ENCODE assay signal across 32 cellular contexts in the genomic region with DNA sequence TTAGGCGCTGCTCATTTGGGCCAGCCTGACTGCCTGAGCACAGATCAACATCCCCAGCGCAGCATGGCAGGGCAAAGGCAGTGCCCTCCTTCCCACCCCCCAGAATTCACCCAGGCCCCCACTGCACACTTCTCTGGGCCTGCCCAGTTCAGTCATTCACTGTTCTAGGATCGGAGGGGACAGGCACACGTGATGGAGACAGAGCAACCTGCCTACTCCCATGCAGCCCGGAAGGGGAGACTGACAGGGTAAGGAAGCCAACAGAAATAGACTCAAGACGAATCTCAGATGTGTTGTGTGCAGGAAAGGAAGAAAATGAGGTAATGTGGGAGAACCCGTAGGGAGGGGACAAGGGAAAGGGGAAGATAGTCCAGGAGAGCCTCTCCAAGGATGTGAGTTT.
"Had no signal": no experiment of that assay in that cellular context is flagged by ENCODE, and none has a peak within 500 bp of the region (broad histone marks: within the 10 kb centered on the region; RNA-seq: fewer than 3 reads in every experiment).

No MANE protein-coding gene starts in this region.

- H3K9me3 ChIP-seq: MG63 had no signal

- H3K4me1 Mint-ChIP-seq: activated CD4-positive, alpha-beta T cell treated with anti-CD3 and anti-CD28 coated beads, Interleukin-2, amount 10 ng/mL, durations not matched to agents 24 days and 14 days; activated naive CD8-positive, alpha-beta T cell treated with anti-CD3 and anti-CD28 coated beads for 36 hours; activated T-helper 17 cell treated with anti-CD3 and anti-CD28 coated beads, Interleukin-2, amount 50 U/mL, for 72 hours; central memory CD8-positive, alpha-beta T cell had no signal

- H3K4me3 Mint-ChIP-seq: activated CD4-positive, alpha-beta T cell treated with anti-CD3 and anti-CD28 coated beads, Interleukin-2, amount 10 ng/mL, durations not matched to agents 24 days and 14 days; activated CD8-positive, alpha-beta T cell treated with anti-CD3 and anti-CD28 coated beads for 36 hours; activated naive CD8-positive, alpha-beta T cell treated with anti-CD3 and anti-CD28 coated beads for 36 hours; activated T-cell treated with anti-CD3 and anti-CD28 coated beads, Interleukin-2, amount 50 U/mL, for 72 hours; activated T-helper 17 cell treated with anti-CD3 and anti-CD28 coated beads, Interleukin-2, amount 50 U/mL, for 72 hours; central memory CD8-positive, alpha-beta T cell had no signal

- H3K9me3 Mint-ChIP-seq: activated CD4-positive, alpha-beta T cell treated with anti-CD3 and anti-CD28 coated beads, Interleukin-2, amount 10 ng/mL, durations not matched to agents 24 days and 14 days; activated CD8-positive, alpha-beta T cell treated with anti-CD3 and anti-CD28 coated beads for 36 hours; activated naive CD8-positive, alpha-beta T cell treated with anti-CD3 and anti-CD28 coated beads for 36 hours; activated T-cell treated with anti-CD3 and anti-CD28 coated beads, Interleukin-2, amount 50 U/mL, for 72 hours; activated T-helper 17 cell treated with anti-CD3 and anti-CD28 coated beads, Interleukin-2, amount 50 U/mL, for 72 hours; central memory CD8-positive, alpha-beta T cell had no signal

- H3K4me3 ChIP-seq: K562, MG63, PC-9 had no signal

- H3K27me3 ChIP-seq: brain microvascular endothelial cell, MG63 had no signal

- DNase-seq: activated CD4-positive, alpha-beta T cell treated with anti-CD3 and anti-CD28 coated beads, Interleukin-2, amount 10 ng/mL, durations not matched to agents 24 days and 14 days; activated CD4-positive, alpha-beta T cell treated with anti-CD3 and anti-CD28 coated beads, Interleukin-2, amount 50 U/mL, for 4 hours; activated CD8-positive, alpha-beta T cell treated with anti-CD3 and anti-CD28 coated beads for 36 hours; activated effector memory CD4-positive, alpha-beta T cell treated with anti-CD3 and anti-CD28 coated beads, Interleukin-2, amount 50 U/mL, for 16 hours; activated naive CD4-positive, alpha-beta T cell; activated naive CD4-positive, alpha-beta T cell treated with anti-CD3 and anti-CD28 coated beads, Interleukin-2, amount 50 U/mL, for 16 hours; activated naive CD8-positive, alpha-beta T cell treated with anti-CD3 and anti-CD28 coated beads for 36 hours; activated T-cell treated with anti-CD3 and anti-CD28 coated beads, Interleukin-2, amount 50 U/mL, for 1 hour; activated T-cell treated with anti-CD3 and anti-CD28 coated beads, Interleukin-2, amount 50 U/mL, for 72 hours; amniotic stem cell; aorta; brain microvascular endothelial cell; MG63; NCI-H1048; NCI-H1105 treated with DMSO at 0.1 percent for 48 hours; NCI-H1436; NCI-H1694; NCI-H1930; NCI-H2081 treated with DMSO at 0.1 percent for 48 hours; NCI-H345; NCI-H524 treated with DMSO at 0.1 percent for 48 hours; NK-92 treated with Interleukin-12 subunit alpha and Interleukin-12 subunit beta, amount 100 ng/mL, for 24 hours; PC-9; SIG-M5; SW 1271; T-helper 1 cell; T-helper 2 cell; T-helper 9 cell had no signal

- H3K36me3 Mint-ChIP-seq: activated naive CD8-positive, alpha-beta T cell treated with anti-CD3 and anti-CD28 coated beads for 36 hours had no signal

- H3K27me3 Mint-ChIP-seq: activated naive CD8-positive, alpha-beta T cell treated with anti-CD3 and anti-CD28 coated beads for 36 hours had no signal

- H3K36me3 ChIP-seq: brain microvascular endothelial cell, MG63 had no signal

- H3K27ac ChIP-seq: brain microvascular endothelial cell, PC-9, RWPE1 had no signal

- H3K27ac Mint-ChIP-seq: activated CD4-positive, alpha-beta T cell treated with anti-CD3 and anti-CD28 coated beads, Interleukin-2, amount 10 ng/mL, durations not matched to agents 24 days and 14 days; activated CD8-positive, alpha-beta T cell treated with anti-CD3 and anti-CD28 coated beads for 36 hours; activated naive CD8-positive, alpha-beta T cell treated with anti-CD3 and anti-CD28 coated beads for 36 hours; activated T-cell treated with anti-CD3 and anti-CD28 coated beads, Interleukin-2, amount 50 U/mL, for 72 hours; activated T-helper 17 cell treated with anti-CD3 and anti-CD28 coated beads, Interleukin-2, amount 50 U/mL, for 72 hours had no signal
